8 cellular contexts compared by ENCODE assay signal in the genomic region with DNA sequence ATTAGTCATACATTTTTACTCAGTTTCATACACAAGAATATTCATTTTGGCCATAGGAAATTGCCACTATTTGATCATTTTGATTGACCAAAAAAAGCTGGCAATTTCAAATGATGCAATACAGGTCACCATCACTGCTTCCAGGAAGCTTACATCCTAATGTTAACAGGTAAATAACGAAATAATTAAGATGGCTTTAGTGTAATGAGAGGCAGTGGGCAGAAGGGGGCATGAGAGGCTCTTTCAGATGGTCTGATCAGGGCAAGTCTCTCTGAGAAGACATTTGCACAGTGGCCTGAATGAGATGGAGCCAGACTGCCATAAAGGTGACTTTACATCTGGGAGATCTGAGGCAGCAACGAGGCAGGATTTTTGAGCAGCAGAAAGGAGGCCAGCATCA.
DNase-seq lines count a peak whose midpoint lies in the region; ATAC-seq and TF ChIP-seq lines count a peak whose summit lies in the region.

No MANE protein-coding gene starts in this region.

- peaks cover 7% of the 10 kb centered on the region for H3K4me1 Mint-ChIP-seq in activated naive CD8-positive, alpha-beta T cell treated with anti-CD3 and anti-CD28 coated beads, Interleukin-2, amount 50 U/mL, for 24 hours

- H3K4me3 ChIP-seq in GM12864 (ENCODE audit: low read depth, low read length), result no peak overlapping the region

- no peak overlapping the region for H3K27ac Mint-ChIP-seq in activated naive CD8-positive, alpha-beta T cell treated with anti-CD3 and anti-CD28 coated beads, Interleukin-2, amount 50 U/mL, for 24 hours

- H3K4me3 Mint-ChIP-seq in activated naive CD8-positive, alpha-beta T cell treated with anti-CD3 and anti-CD28 coated beads, Interleukin-2, amount 50 U/mL, for 24 hours, result no peak overlapping the region

- peak; percentile 69 for TF ChIP-seq CTCF in GM12864 (IDR thresholded peaks at IDR 0.05; ENCODE audit: low read depth, low read length, missing control alignments)

- DNase-seq in GM12864 (ENCODE audit: low read depth) (peak; percentile 18), NOMO-1 treated with dmso at 0.1 percent for 144 hours (lab: John Stamatoyannopoulos, UW; ENCODE audit: unreplicated experiment) (peak; percentile 54), iPS DF 19.7 (ENCODE audit: low read depth, low spot score) (peak; percentile 28), GM19238 (ENCODE audit: insufficient read length, low spot score) (no peak)
- DNase-seq in activated naive CD8-positive, alpha-beta T cell treated with anti-CD3 and anti-CD28 coated beads, Interleukin-2, amount 50 U/mL, for 24 hours, result peak; percentile 22
- peak; percentile 12 for DNase-seq in stimulated activated CD4-positive, alpha-beta T cell treated with anti-CD3 and anti-CD28 coated beads, Interleukin-4, amount 100 ng/mL, for 24 hours

- H3K27me3 Mint-ChIP-seq in activated naive CD8-positive, alpha-beta T cell treated with anti-CD3 and anti-CD28 coated beads, Interleukin-2, amount 50 U/mL, for 24 hours, result peaks cover 3% of the 10 kb centered on the region

- peak; percentile 63 for ATAC-seq in GM21526 (IDR thresholded peaks at IDR 0.05; ENCODE audit: low FRiP score, unreplicated experiment)
- peak; percentile 53 for ATAC-seq in HG03565 (IDR thresholded peaks at IDR 0.05; ENCODE audit: unreplicated experiment)
- ATAC-seq in activated naive CD8-positive, alpha-beta T cell treated with anti-CD3 and anti-CD28 coated beads, Interleukin-2, amount 50 U/mL, for 24 hours, result peak; percentile 57

- H3K36me3 Mint-ChIP-seq in activated naive CD8-positive, alpha-beta T cell treated with anti-CD3 and anti-CD28 coated beads, Interleukin-2, amount 50 U/mL, for 24 hours (ENCODE audit: low read depth), result no peaks in the 10 kb centered on the region

- no peaks in the 10 kb centered on the region for H3K9me3 Mint-ChIP-seq in activated naive CD8-positive, alpha-beta T cell treated with anti-CD3 and anti-CD28 coated beads, Interleukin-2, amount 50 U/mL, for 24 hours
